8 cellular contexts compared by ENCODE assay signal in genomic region chrX:154761977-154762528, GRCh38. TPM values are rescaled to one million over a fixed set of nuclear protein-coding genes. Genes with fewer than 3 reads are reported as not detected.
DNase-seq lines count a peak whose midpoint lies in the region; ATAC-seq and TF ChIP-seq lines count a peak whose summit lies in the region.

No MANE protein-coding gene starts in this region.

- H3K4me3 Mint-ChIP-seq in activated CD8-positive, alpha-beta memory T cell treated with anti-CD3 and anti-CD28 coated beads, Interleukin-2, amount 10 ng/mL, durations not matched to agents 7 days and 5 days, result peak overlapping the region; percentile 84

- no peak for TF ChIP-seq CTCF in RWPE2 (IDR thresholded peaks at IDR 0.05; ENCODE audit: poor library complexity, severe bottlenecking)

- H3K27me3 ChIP-seq in RWPE2 (ENCODE audit: insufficient read depth, poor library complexity, severe bottlenecking) (no peaks in the 10 kb centered on the region), esophagus (ENCODE audit: control insufficient read depth in 1 of 2, insufficient read depth in 2 of 2, low read length in 2 of 2) (peaks cover 0 to 5% of the 10 kb centered on the region in 2 donors), rectal smooth muscle tissue (ENCODE audit: control insufficient read depth, insufficient read depth, low read length) (no peaks in the 10 kb centered on the region)

- H3K9ac ChIP-seq in rectal smooth muscle tissue (ENCODE audit: low read length), result no peak overlapping the region

- peaks cover 23% of the 10 kb centered on the region for H3K36me3 Mint-ChIP-seq in activated CD8-positive, alpha-beta memory T cell treated with anti-CD3 and anti-CD28 coated beads, Interleukin-2, amount 10 ng/mL, durations not matched to agents 7 days and 5 days

- H3K27ac Mint-ChIP-seq in activated CD8-positive, alpha-beta memory T cell treated with anti-CD3 and anti-CD28 coated beads, Interleukin-2, amount 10 ng/mL, durations not matched to agents 7 days and 5 days, result peak overlapping the region; percentile 94

- DNase-seq in activated CD8-positive, alpha-beta memory T cell treated with anti-CD3 and anti-CD28 coated beads, Interleukin-2, amount 10 ng/mL, durations not matched to agents 7 days and 5 days, result no peak
- DNase-seq in activated CD8-positive, alpha-beta memory T cell treated with anti-CD3 and anti-CD28 coated beads for 24 hours, result no peak
- no peak for DNase-seq in RWPE2 (ENCODE audit: low spot score)
- no peak for DNase-seq in ecto neural progenitor cell (ENCODE audit: low spot score)

- H3K36me3 ChIP-seq in RWPE2 (ENCODE audit: low read depth) (peaks cover 29% of the 10 kb centered on the region), esophagus (ENCODE audit: control insufficient read depth in 2 of 2, insufficient read depth in 2 of 2, low read length in 1 of 2) (no peaks in the 10 kb centered on the region), rectal smooth muscle tissue (ENCODE audit: control insufficient read depth, insufficient read depth, low read length) (peaks cover 8% of the 10 kb centered on the region)

- CTCF ChIA-PET in activated CD8-positive, alpha-beta memory T cell treated with anti-CD3 and anti-CD28 coated beads, Interleukin-2, amount 10 ng/mL, durations not matched to agents 7 days and 5 days (lab: Charles Lee), result interaction anchor here (0.9 to 3.8 kb wide), 3 partner anchors 13 to 43 kb away, joined by 3 to 20 read pairs (median 3); partner anchors contain the start of gene MPP1

- 9 to 36% methylated on average over 10 of the region's 10 CpGs for WGBS in esophagus, 2 donors

- H3K4me1 Mint-ChIP-seq in activated CD8-positive, alpha-beta memory T cell treated with anti-CD3 and anti-CD28 coated beads, Interleukin-2, amount 10 ng/mL, durations not matched to agents 7 days and 5 days, result peaks cover 44% of the 10 kb centered on the region

- peak overlapping the region; percentile 62 for H3K4me3 ChIP-seq in RWPE2 (ENCODE audit: severe bottlenecking)
- H3K4me3 ChIP-seq in esophagus (ENCODE audit: low read depth in 1 of 2, low read length in 2 of 2), result peak overlapping the region; percentile 40 to 50
- peak overlapping the region; percentile 71 for H3K4me3 ChIP-seq in rectal smooth muscle tissue (ENCODE audit: low read length)

- H3K27me3 Mint-ChIP-seq in activated CD8-positive, alpha-beta memory T cell treated with anti-CD3 and anti-CD28 coated beads, Interleukin-2, amount 10 ng/mL, durations not matched to agents 7 days and 5 days, result no peaks in the 10 kb centered on the region

- H3K27ac ChIP-seq in RWPE2 (ENCODE audit: poor library complexity, severe bottlenecking), result peak overlapping the region; percentile 65
- H3K27ac ChIP-seq in esophagus (ENCODE audit: low read depth in 2 of 2, low read length in 1 of 2), result peak overlapping the region; percentile 74 to 82
- peak overlapping the region; percentile 52 for H3K27ac ChIP-seq in rectal smooth muscle tissue (ENCODE audit: low read depth, low read length)

- H3K9me3 Mint-ChIP-seq in activated CD8-positive, alpha-beta memory T cell treated with anti-CD3 and anti-CD28 coated beads, Interleukin-2, amount 10 ng/mL, durations not matched to agents 7 days and 5 days (ENCODE audit: low read depth), result no peaks in the 10 kb centered on the region

- ATAC-seq in activated CD8-positive, alpha-beta memory T cell treated with anti-CD3 and anti-CD28 coated beads, Interleukin-2, amount 10 ng/mL, durations not matched to agents 7 days and 5 days, result no peak
- ATAC-seq in RWPE2 (ENCODE audit: low read depth) (no peak), HG03378 (IDR thresholded peaks at IDR 0.05; ENCODE audit: unreplicated experiment) (no peak), HG02642 (IDR thresholded peaks at IDR 0.05; ENCODE audit: poor library complexity, unreplicated experiment) (no peak)

- H3K9me3 ChIP-seq in RWPE2 (ENCODE audit: severe bottlenecking) (no peaks in the 10 kb centered on the region), esophagus (ENCODE audit: control insufficient read depth in 2 of 2, insufficient read depth in 1 of 2, low read depth in 1 of 2, low read length in 1 of 2) (no peaks in the 10 kb centered on the region)

- H3K4me1 ChIP-seq in RWPE2 (ENCODE audit: insufficient read depth, poor library complexity, severe bottlenecking), result peaks cover 3% of the 10 kb centered on the region
- peaks cover 2 to 3% of the 10 kb centered on the region in 2 donors for H3K4me1 ChIP-seq in esophagus (ENCODE audit: control insufficient read depth in 2 of 2, insufficient read depth in 2 of 2, low read length in 1 of 2)
- no peaks in the 10 kb centered on the region for H3K4me1 ChIP-seq in rectal smooth muscle tissue (ENCODE audit: control insufficient read depth, insufficient read depth, low read length)

RNA-seq across cellular contexts. Expression of gene DKC1, which starts 0.6 kb away (rescaled TPM):
- 100 to 1,000 TPM in 1 of 2 experiments, 10 to 100 TPM in 1; 81.0 to 116 TPM for total RNA-seq in activated CD8-positive, alpha-beta memory T cell treated with anti-CD3 and anti-CD28 coated beads, Interleukin-2, amount 10 ng/mL, durations not matched to agents 7 days and 5 days
- 10 to 100 TPM; 22.3 to 43.0 TPM for polyA plus RNA-seq in esophagus

RNA-seq across cellular contexts. Expression of gene GAB3, which starts 11.2 kb away (rescaled TPM):
- total RNA-seq in activated CD8-positive, alpha-beta memory T cell treated with anti-CD3 and anti-CD28 coated beads, Interleukin-2, amount 10 ng/mL, durations not matched to agents 7 days and 5 days, result 10 to 100 TPM; 20.0 to 26.6 TPM
- polyA plus RNA-seq in esophagus, result under 1 TPM; 0.56 to 0.57 TPM

RNA-seq across cellular contexts. Expression of gene MPP1, which starts 43.2 kb away (rescaled TPM):
- 10 to 100 TPM; 29.0 to 37.4 TPM for total RNA-seq in activated CD8-positive, alpha-beta memory T cell treated with anti-CD3 and anti-CD28 coated beads, Interleukin-2, amount 10 ng/mL, durations not matched to agents 7 days and 5 days
- polyA plus RNA-seq in esophagus, result 1 to 10 TPM; 4.1 to 6.4 TPM
